16 cellular contexts compared by ENCODE assay signal in the genomic region with DNA sequence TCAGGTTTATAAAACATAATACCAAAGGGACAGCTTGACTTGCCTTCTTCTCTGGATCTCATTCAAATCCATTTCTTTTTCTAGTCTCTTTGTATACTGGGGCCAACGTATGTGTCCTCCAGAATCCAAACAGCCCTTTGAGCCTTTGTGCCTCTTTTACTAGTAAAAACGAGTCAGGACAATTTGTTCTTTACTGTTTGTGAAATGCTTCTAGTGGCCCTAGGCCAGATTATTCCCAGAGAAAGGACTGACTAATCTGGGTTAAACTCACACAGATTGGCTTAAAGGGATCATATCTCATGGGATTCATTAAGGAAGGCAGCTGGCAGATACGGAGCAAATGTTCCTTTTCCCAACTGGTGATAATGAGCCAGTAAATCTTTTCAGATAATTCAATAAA. TPM values are rescaled to one million over a fixed set of nuclear protein-coding genes. Genes with fewer than 3 reads are reported as not detected.
DNase-seq lines count a peak whose midpoint lies in the region; ATAC-seq and TF ChIP-seq lines count a peak whose summit lies in the region.
"Had no signal": no experiment of that assay in that cellular context is flagged by ENCODE, and none has a peak within 500 bp of the region (broad histone marks: within the 10 kb centered on the region; RNA-seq: fewer than 3 reads in every experiment).

No MANE protein-coding gene starts in this region.

- H3K27me3 ChIP-seq in WERI-Rb-1 (ENCODE audit: insufficient read depth, low read depth, severe bottlenecking) (no peaks in the 10 kb centered on the region), left ventricle myocardium inferior (ENCODE audit: low read depth) (no peaks in the 10 kb centered on the region), stomach (no peaks in the 10 kb centered on the region)
- H3K27me3 ChIP-seq: foreskin keratinocyte had no signal

- H3K9me3 ChIP-seq in WERI-Rb-1 (ENCODE audit: severe bottlenecking) (no peaks in the 10 kb centered on the region), left ventricle myocardium inferior (replicated peaks) (no peaks in the 10 kb centered on the region), stomach (no peaks in the 10 kb centered on the region)

- intact Hi-C loops in left ventricle myocardium inferior (cut with micrococcal nuclease) (no loop called here), stomach (cut with DNase I; ENCODE audit: low total_unique reads) (no loop called here)

- no peaks in the 10 kb centered on the region for H3K9me3 Mint-ChIP-seq in endothelial cell (ENCODE audit: unreplicated experiment)
- H3K9me3 Mint-ChIP-seq: activated CD4-positive, alpha-beta memory T cell treated with anti-CD3 and anti-CD28 coated beads for 36 hours; central memory CD8-positive, alpha-beta T cell; H9 had no signal

- TF ChIP-seq POLR2A in stomach (IDR thresholded peaks at IDR 0.05), result no peak

- no peaks in the 10 kb centered on the region for H3K27me3 Mint-ChIP-seq in endothelial cell (ENCODE audit: unreplicated experiment)

- TF ChIP-seq CTCF in LNCaP clone FGC (IDR thresholded peaks at IDR 0.05; ENCODE audit: control insufficient read depth, extremely low read depth, insufficient read depth), result no peak
- TF ChIP-seq CTCF in WERI-Rb-1 (IDR thresholded peaks at IDR 0.05; ENCODE audit: low read depth, low read length), result no peak
- no peak for TF ChIP-seq CTCF in left ventricle myocardium inferior (IDR thresholded peaks at IDR 0.05; ENCODE audit: borderline replicate concordance)
- no peak for TF ChIP-seq CTCF in stomach (IDR thresholded peaks at IDR 0.05)
- no peak for TF ChIP-seq CTCF in endothelial cell (IDR thresholded peaks at IDR 0.05; ENCODE audit: unreplicated experiment)

- H3K4me3 ChIP-seq in LNCaP clone FGC (ENCODE audit: low read depth, low read length) (no peak overlapping the region), WERI-Rb-1 (ENCODE audit: low read depth, low read length) (no peak overlapping the region), left ventricle myocardium inferior (no peak overlapping the region), stomach (no peak overlapping the region)

- ATAC-seq in GM21723 (IDR thresholded peaks at IDR 0.05; ENCODE audit: unreplicated experiment) (no peak), GM19395 (IDR thresholded peaks at IDR 0.05; ENCODE audit: unreplicated experiment) (no peak)
- ATAC-seq: foreskin keratinocyte; natural killer cell treated with Interleukin-12 subunit alpha and Interleukin-12 subunit beta and Interleukin-15 and Interleukin-18, amount 100 ng/mL, for 72 hours had no signal

- H3K36me3 ChIP-seq in WERI-Rb-1 (no peaks in the 10 kb centered on the region), left ventricle myocardium inferior (no peaks in the 10 kb centered on the region), stomach (no peaks in the 10 kb centered on the region)

- H3K27ac Mint-ChIP-seq in endothelial cell (ENCODE audit: unreplicated experiment), result no peak overlapping the region
- H3K27ac Mint-ChIP-seq: activated CD4-positive, alpha-beta memory T cell treated with anti-CD3 and anti-CD28 coated beads for 36 hours; natural killer cell treated with Interleukin-12 subunit alpha and Interleukin-12 subunit beta and Interleukin-15 and Interleukin-18, amount 100 ng/mL, for 72 hours had no signal

- H3K27ac ChIP-seq in WERI-Rb-1 (no peak overlapping the region), left ventricle myocardium inferior (replicated peaks) (peak overlapping the region; percentile 80), stomach (peak overlapping the region in 3 of 5 donors; percentile 36 to 59 (median 55))
- H3K27ac ChIP-seq: foreskin keratinocyte had no signal

- no peak overlapping the region for H3K4me3 Mint-ChIP-seq in endothelial cell (ENCODE audit: unreplicated experiment)
- H3K4me3 Mint-ChIP-seq: activated CD4-positive, alpha-beta memory T cell treated with anti-CD3 and anti-CD28 coated beads for 36 hours; central memory CD8-positive, alpha-beta T cell; H9; natural killer cell treated with Interleukin-12 subunit alpha and Interleukin-12 subunit beta and Interleukin-15 and Interleukin-18, amount 100 ng/mL, for 72 hours had no signal

- no peak for TF ChIP-seq EP300 in stomach (IDR thresholded peaks at IDR 0.05)

- H3K4me1 ChIP-seq in left ventricle myocardium inferior (peaks cover 32% of the 10 kb centered on the region), stomach (no peaks in the 10 kb centered on the region)
- H3K4me1 ChIP-seq: foreskin keratinocyte had no signal

- peak; percentile 92 for DNase-seq in LNCaP clone FGC (ENCODE audit: low read depth)
- DNase-seq in WERI-Rb-1, result peak; percentile 10
- no peak for DNase-seq in left ventricle myocardium inferior
- DNase-seq in stomach, result no peak
- no peak for DNase-seq in endothelial cell (ENCODE audit: low spot score)
- no peak for DNase-seq in DMS153 treated with DMSO at 0.1 percent for 48 hours (lab: John Stamatoyannopoulos, UW; ENCODE audit: unreplicated experiment)
- DNase-seq: activated CD4-positive, alpha-beta memory T cell treated with anti-CD3 and anti-CD28 coated beads for 36 hours; COR-L47; foreskin keratinocyte; H9; mammary epithelial cell; NCI-H1930 had no signal

- 29 to 43% (median 40%) methylated on average over 3 of the region's 3 CpGs for WGBS in stomach, 5 donors

- peaks cover 17% of the 10 kb centered on the region for H3K4me1 Mint-ChIP-seq in endothelial cell (ENCODE audit: unreplicated experiment)
- H3K4me1 Mint-ChIP-seq: central memory CD8-positive, alpha-beta T cell had no signal

- no peaks in the 10 kb centered on the region for H3K36me3 Mint-ChIP-seq in endothelial cell (ENCODE audit: low read depth, unreplicated experiment)
- H3K36me3 Mint-ChIP-seq: activated CD4-positive, alpha-beta memory T cell treated with anti-CD3 and anti-CD28 coated beads for 36 hours; natural killer cell treated with Interleukin-12 subunit alpha and Interleukin-12 subunit beta and Interleukin-15 and Interleukin-18, amount 100 ng/mL, for 72 hours had no signal

RNA-seq across cellular contexts. Expression of a gene that starts 32.1 kb away (rescaled TPM):
- total RNA-seq in left ventricle myocardium inferior (5.4 TPM), stomach (10 to 100 TPM in 1 of 5 donors, 1 to 10 TPM in 4; 1.2 to 15.2 (median 3.5) TPM), endothelial cell (ENCODE audit: unreplicated experiment) (7.5 TPM)
- 1 to 10 TPM; 2.6 to 3.6 (median 2.9) TPM for polyA plus RNA-seq in stomach

Comparison
In these comparisons a context has a peak if more than half of its experiments do, and no peak if none do; other contexts are left out.
1. DNase-seq: peak in LNCaP clone FGC (single experiment) and WERI-Rb-1 (single experiment); none in left ventricle myocardium inferior (single experiment), stomach (single experiment), endothelial cell (single experiment) and DMS153 treated with DMSO at 0.1 percent for 48 hours (single experiment).